Comparison of ENCODE assay signal across 2 cellular contexts in genomic region chr13:83215627-83216026, GRCh38.
TF ChIP-seq lines count a peak whose summit lies in the region.

No MANE protein-coding gene starts in this region.

TF ChIP-seq in IMR-90, 13 proteins besides CTCF, POLR2A, EP300 and RAD21:
- TF ChIP-seq CEBPB (IDR thresholded peaks at IDR 0.05; ENCODE audit: low read depth, low read length) = peak; percentile 29; the same call in 1 of the 2 replicates
- TF ChIP-seq USF2 (IDR thresholded peaks at IDR 0.05; ENCODE audit: low read depth, low read length) = no peak
- TF ChIP-seq CHD1 (IDR thresholded peaks at IDR 0.05; ENCODE audit: low read depth, low read length) = no peak
- TF ChIP-seq SMC3 (IDR thresholded peaks at IDR 0.05; ENCODE audit: low read depth, low read length) = no peak
- TF ChIP-seq BHLHE40 (IDR thresholded peaks at IDR 0.05; ENCODE audit: low read depth, low read length) = no peak
- TF ChIP-seq ELK1 (IDR thresholded peaks at IDR 0.05; ENCODE audit: borderline replicate concordance, low read depth, low read length) = no peak
- no peak for TF ChIP-seq MXI1 (IDR thresholded peaks at IDR 0.05; ENCODE audit: borderline replicate concordance, low read depth, low read length)
- no peak for TF ChIP-seq RFX5 (IDR thresholded peaks at IDR 0.05; ENCODE audit: low read depth, low read length)
- no peak for TF ChIP-seq MAZ (IDR thresholded peaks at IDR 0.05; ENCODE audit: borderline replicate concordance, low read depth, low read length)
- no peak for TF ChIP-seq RCOR1 (IDR thresholded peaks at IDR 0.05; ENCODE audit: insufficient replicate concordance, low read length)
- TF ChIP-seq NFE2L2 (IDR thresholded peaks at IDR 0.05; ENCODE audit: low read depth, low read length) = no peak
- 0 out of 2 replicates have a peak, but pooled peaks have one; percentile 27 for TF ChIP-seq FOS (IDR thresholded peaks at IDR 0.05; ENCODE audit: low read depth, low read length)
- no peak for TF ChIP-seq MAFK (IDR thresholded peaks at IDR 0.05; ENCODE audit: low read depth, low read length)

TF ChIP-seq in HEK293T, 16 proteins besides CTCF, POLR2A, EP300 and RAD21:
- TF ChIP-seq ZNF384 (IDR thresholded peaks at IDR 0.05) (no peak), BHLHE40 (IDR thresholded peaks at IDR 0.05; ENCODE audit: borderline replicate concordance) (no peak), PKNOX1 (IDR thresholded peaks at IDR 0.05) (no peak), L3MBTL2 (conservative IDR thresholded peaks at IDR 0.05) (no peak), ELF4 (IDR thresholded peaks at IDR 0.05) (no peak), LEF1 (IDR thresholded peaks at IDR 0.05; ENCODE audit: borderline replicate concordance) (no peak), SUZ12 (IDR thresholded peaks at IDR 0.05) (no peak), FOXM1 (IDR thresholded peaks at IDR 0.05; ENCODE audit: borderline replicate concordance) (no peak), SP1 (IDR thresholded peaks at IDR 0.05) (no peak)
TF ChIP-seq in HEK293T: peak in this region for 0.
